Comparison of ENCODE assay signal across 26 cellular contexts in genomic region chr3:170780955-170781354, GRCh38.
DNase-seq lines count a peak whose midpoint lies in the region; ATAC-seq and TF ChIP-seq lines count a peak whose summit lies in the region.
"Had no signal": no experiment of that assay in that cellular context is flagged by ENCODE, and none has a peak within 500 bp of the region (broad histone marks: within the 10 kb centered on the region; RNA-seq: fewer than 3 reads in every experiment).

No MANE protein-coding gene starts in this region.

- no peaks in the 10 kb centered on the region for H3K36me3 ChIP-seq in right lobe of liver
- H3K36me3 ChIP-seq: HAP-1, pancreas, right atrium auricular region, suprapubic skin had no signal

- no peaks in the 10 kb centered on the region for H3K27me3 ChIP-seq in right lobe of liver
- H3K27me3 ChIP-seq: pancreas, right atrium auricular region, suprapubic skin had no signal

- ATAC-seq in right lobe of liver, result peak; percentile 98 to 99 (median 98)
- ATAC-seq in HG02759 (IDR thresholded peaks at IDR 0.05; ENCODE audit: unreplicated experiment), result no peak
- ATAC-seq: left ventricle myocardium superior; stimulated activated naive B cell treated with anti-CD40 and anti-IgM and Interleukin-4, amounts not matched to agents 10 μg/mL and 1 μg/mL and 100 μg/mL, for 72 hours had no signal

- no peak for TF ChIP-seq POLR2A in right lobe of liver (IDR thresholded peaks at IDR 0.05)

- no peak for TF ChIP-seq CTCF in fibroblast of mammary gland (conservative IDR thresholded peaks at IDR 0.05; ENCODE audit: control insufficient read depth, insufficient read depth, low read depth, low read length)
- TF ChIP-seq CTCF in right lobe of liver (IDR thresholded peaks at IDR 0.05), result no peak
- no peak for TF ChIP-seq CTCF in GM20000 (IDR thresholded peaks at IDR 0.05; ENCODE audit: extremely low read depth, missing control alignments)

- intact Hi-C loops in right lobe of liver (cut with DNase I), result no loop called here

- DNase-seq in AG20443 (ENCODE audit: low spot score), result peak; percentile 17
- peak; percentile 85 for DNase-seq in amniotic epithelial cell (ENCODE audit: low read depth)
- DNase-seq in fibroblast of mammary gland (ENCODE audit: low read depth), result peak; percentile 58
- no peak for DNase-seq in right lobe of liver
- DNase-seq in SIG-M5 treated with dmso at 0.1 percent for 504 hours (lab: John Stamatoyannopoulos, UW; ENCODE audit: unreplicated experiment), result no peak
- no peak for DNase-seq in GM20000 (ENCODE audit: low spot score)
- DNase-seq in NCI-H2196 treated with DMSO at 0.1 percent for 48 hours (lab: John Stamatoyannopoulos, UW; ENCODE audit: unreplicated experiment), result no peak
- DNase-seq: activated CD4-positive, alpha-beta memory T cell treated with anti-CD3 and anti-CD28 coated beads, Interleukin-2, amount 10 ng/mL, durations not matched to agents 7 days and 5 days; activated gamma-delta T cell; endodermal cell; hippocampal formation; immature natural killer cell; left ventricle myocardium superior; NCI-H1417; nephron progenitor cell; pancreas; PC-9; SIG-M5; stimulated activated CD4-positive, alpha-beta T cell treated with anti-CD3 and anti-CD28 coated beads, Interleukin-12 subunit alpha, Interleukin-12 subunit beta, amount 100 ng/mL, for 4 hours; stimulated activated CD4-positive, alpha-beta T cell treated with anti-CD3 and anti-CD28 coated beads, Interleukin-4, amount 100 ng/mL, for 24 hours; stimulated activated naive B cell treated with anti-CD40 and anti-IgM and Interleukin-4, amounts not matched to agents 10 μg/mL and 1 μg/mL and 100 μg/mL, for 72 hours had no signal

- H3K4me3 ChIP-seq in fibroblast of mammary gland (ENCODE audit: control insufficient read depth, low read depth, low read length) (no peak overlapping the region), right lobe of liver (no peak overlapping the region)
- H3K4me3 ChIP-seq: coronary artery, HAP-1, pancreas, PC-9, right atrium auricular region, suprapubic skin had no signal

- H3K9me3 ChIP-seq in right lobe of liver, result no peaks in the 10 kb centered on the region
- H3K9me3 ChIP-seq: HAP-1, pancreas, right atrium auricular region, suprapubic skin had no signal

- H3K27ac ChIP-seq in right lobe of liver, result peak overlapping the region in 2 of 3 donors; percentile 44 to 52
- H3K27ac ChIP-seq: coronary artery, pancreas, PC-9, right atrium auricular region, suprapubic skin had no signal

- H3K4me1 ChIP-seq in right lobe of liver, result peaks cover 0 to 26% (median 4%) of the 10 kb centered on the region in 4 donors
- H3K4me1 ChIP-seq: HAP-1, pancreas, right atrium auricular region, suprapubic skin had no signal

Comparison
In these comparisons a context has a peak if more than half of its experiments do, and no peak if none do; other contexts are left out.
1. DNase-seq: peak in AG20443 (single experiment), amniotic epithelial cell (single experiment) and fibroblast of mammary gland (single experiment); none in right lobe of liver (0 of 3), SIG-M5 treated with dmso at 0.1 percent for 504 hours (single experiment), GM20000 (single experiment) and NCI-H2196 treated with DMSO at 0.1 percent for 48 hours (single experiment).